Comparison of ENCODE assay signal across 8 cellular contexts in the genomic region with DNA sequence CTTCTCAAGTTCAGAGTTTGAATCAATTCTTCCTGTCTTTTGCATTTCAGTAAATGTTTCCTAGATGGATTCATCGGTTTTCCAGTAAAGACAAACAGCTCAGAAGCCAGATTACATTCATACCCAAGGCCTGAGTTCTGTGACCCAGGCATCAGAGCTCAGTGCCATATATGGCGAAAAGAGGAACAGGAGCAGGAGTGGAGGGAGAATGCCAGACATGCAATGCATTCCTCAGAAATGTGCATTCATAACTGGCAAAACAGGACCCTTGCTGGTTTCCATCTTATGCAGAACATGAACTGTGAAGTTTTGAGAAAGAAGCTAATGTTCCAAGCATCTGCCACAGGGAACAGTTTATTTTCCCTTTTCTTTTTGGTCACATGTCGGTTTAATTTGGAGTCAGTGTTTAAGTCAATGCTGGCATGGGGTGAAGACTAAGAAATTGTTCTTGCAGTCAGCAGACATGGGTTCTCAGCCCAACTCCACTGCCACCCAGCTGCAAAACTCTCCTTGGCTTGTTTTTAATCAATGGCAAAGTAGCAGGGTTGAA.
A peak's percentile ranks its signal among the peaks of the same experiment; 100 is the strongest.
DNase-seq lines count a peak whose midpoint lies in the region; ATAC-seq and TF ChIP-seq lines count a peak whose summit lies in the region.

No MANE protein-coding gene starts in this region.

- no peaks in the 10 kb centered on the region for H4K20me1 ChIP-seq in PC-3 (ENCODE audit: low read length)

- no peak overlapping the region for H3K4me3 Mint-ChIP-seq in activated naive CD4-positive, alpha-beta T cell treated with anti-CD3 and anti-CD28 coated beads, Interleukin-2, amount 10 ng/mL, durations not matched to agents 7 days and 5 days

- H2AFZ ChIP-seq in PC-3 (ENCODE audit: low read length): no peak overlapping the region

- H3K27me3 Mint-ChIP-seq in activated naive CD4-positive, alpha-beta T cell treated with anti-CD3 and anti-CD28 coated beads, Interleukin-2, amount 10 ng/mL, durations not matched to agents 7 days and 5 days: no peaks in the 10 kb centered on the region

- WGBS in ovary, 3 donors: 13 to 15% (median 14%) methylated on average over 3 of the region's 3 CpGs

- H3K27ac ChIP-seq in PC-3 (ENCODE audit: low read length): no peak overlapping the region
- peak overlapping the region; percentile 0 to 4 for H3K27ac ChIP-seq in ovary

- peak; percentile 81 for TF ChIP-seq EP300 in ovary (IDR thresholded peaks at IDR 0.05)

- no peak overlapping the region for H3K9ac ChIP-seq in PC-3 (ENCODE audit: low read length)

- peaks cover 80% of the 10 kb centered on the region for H3K4me1 ChIP-seq in PC-3 (ENCODE audit: insufficient read depth, low read length)
- peaks cover 17% of the 10 kb centered on the region for H3K4me1 ChIP-seq in ovary (ENCODE audit: insufficient read depth)

- no peak overlapping the region for H3K27ac Mint-ChIP-seq in activated naive CD4-positive, alpha-beta T cell treated with anti-CD3 and anti-CD28 coated beads, Interleukin-2, amount 10 ng/mL, durations not matched to agents 7 days and 5 days

- H3K36me3 ChIP-seq in PC-3 (ENCODE audit: low read depth, low read length): no peaks in the 10 kb centered on the region
- no peaks in the 10 kb centered on the region for H3K36me3 ChIP-seq in ovary

- no peaks in the 10 kb centered on the region for H3K27me3 ChIP-seq in PC-3 (ENCODE audit: low read length)
- no peaks in the 10 kb centered on the region for H3K27me3 ChIP-seq in ovary

- H3K9me3 Mint-ChIP-seq in activated naive CD4-positive, alpha-beta T cell treated with anti-CD3 and anti-CD28 coated beads, Interleukin-2, amount 10 ng/mL, durations not matched to agents 7 days and 5 days: no peaks in the 10 kb centered on the region

- H3K4me1 Mint-ChIP-seq in activated naive CD4-positive, alpha-beta T cell treated with anti-CD3 and anti-CD28 coated beads, Interleukin-2, amount 10 ng/mL, durations not matched to agents 7 days and 5 days: peaks cover 4% of the 10 kb centered on the region

- TF ChIP-seq CTCF in PC-3 (conservative IDR thresholded peaks at IDR 0.05; ENCODE audit: low read depth, low read length) (no peak), fibroblast of mammary gland (conservative IDR thresholded peaks at IDR 0.05; ENCODE audit: control insufficient read depth, insufficient read depth, low read depth, low read length) (no peak), ovary (IDR thresholded peaks at IDR 0.05) (no peak)

- H3K9me3 ChIP-seq in PC-3 (ENCODE audit: low read length) (no peaks in the 10 kb centered on the region), ovary (no peaks in the 10 kb centered on the region)

- BruUV-seq in PC-3 (replicated peaks; lab: Mats Ljungman, UMichigan): no TSS peak

- peaks cover 23% of the 10 kb centered on the region for H3K36me3 Mint-ChIP-seq in activated naive CD4-positive, alpha-beta T cell treated with anti-CD3 and anti-CD28 coated beads, Interleukin-2, amount 10 ng/mL, durations not matched to agents 7 days and 5 days

- H3K4me3 ChIP-seq in PC-3 (ENCODE audit: low read length) (no peak overlapping the region), fibroblast of mammary gland (ENCODE audit: control insufficient read depth, low read depth, low read length) (no peak overlapping the region), ovary (no peak overlapping the region)

- TF ChIP-seq POLR2A in ovary (IDR thresholded peaks at IDR 0.05): no peak

- no peaks in the 10 kb centered on the region for H3K9me2 ChIP-seq in PC-3 (replicated peaks; ENCODE audit: low read length)

- intact Hi-C loops in PC-3 (cut with micrococcal nuclease): no loop called here
- intact Hi-C loops in ovary (cut with DNase I): loop anchor here in 1 of 4 donors (10.0 kb wide), 1 partner anchor 216 kb away; no protein-coding TSS in a partner anchor

- DNase-seq in CD1c-positive myeloid dendritic cell (ENCODE audit: extremely low spot score) (peak; percentile 93), PC-3 (peak; percentile 60), fibroblast of mammary gland (ENCODE audit: low read depth) (peak; percentile 91), ovary (no peak), NCI-H1694 (lab: John Stamatoyannopoulos, UW) (no peak)
- no peak for DNase-seq in activated naive CD4-positive, alpha-beta T cell treated with anti-CD3 and anti-CD28 coated beads, Interleukin-2, amount 10 ng/mL, durations not matched to agents 7 days and 5 days

- ATAC-seq in PC-3 (no peak), GM19023 (IDR thresholded peaks at IDR 0.05; ENCODE audit: unreplicated experiment) (no peak), HG03469 (IDR thresholded peaks at IDR 0.05; ENCODE audit: unreplicated experiment) (no peak)

- POLR2A ChIA-PET in PC-3 (lab: Charles Lee; ENCODE audit: unreplicated experiment): no interaction called here

- CTCF ChIA-PET in PC-3 (lab: Charles Lee): interaction anchor here (0.6 to 0.7 kb wide), 2 partner anchors 24 to 391 kb away, joined by 3 to 4 read pairs; no protein-coding TSS in a partner anchor
- CTCF ChIA-PET in activated naive CD4-positive, alpha-beta T cell treated with anti-CD3 and anti-CD28 coated beads, Interleukin-2, amount 10 ng/mL, durations not matched to agents 7 days and 5 days (lab: Charles Lee): no interaction called here

- H3K4me2 ChIP-seq in PC-3 (ENCODE audit: low read length): no peak overlapping the region

- peaks cover 40% of the 10 kb centered on the region for H3K79me2 ChIP-seq in PC-3 (ENCODE audit: low read length)

- peaks cover 9% of the 10 kb centered on the region for H3F3A ChIP-seq in PC-3 (ENCODE audit: low read length, unreplicated experiment)

Comparison
In these comparisons a context has a peak if more than half of its experiments do, and no peak if none do; other contexts are left out.
1. DNase-seq: peak in CD1c-positive myeloid dendritic cell (single experiment), PC-3 (single experiment) and fibroblast of mammary gland (single experiment); none in ovary (0 of 5), activated naive CD4-positive, alpha-beta T cell treated with anti-CD3 and anti-CD28 coated beads, Interleukin-2, amount 10 ng/mL, durations not matched to agents 7 days and 5 days (single experiment) and NCI-H1694 (single experiment).